ENCODE assay signal across 10 cellular contexts in genomic region chr17:67477687-67478086, GRCh38.
DNase-seq lines count a peak whose midpoint lies in the region; FAIRE-seq and TF ChIP-seq lines count a peak whose summit lies in the region.
"Had no signal": no experiment of that assay in that cellular context is flagged by ENCODE, and none has a peak within 500 bp of the region (broad histone marks: within the 10 kb centered on the region; RNA-seq: fewer than 3 reads in every experiment).

No MANE protein-coding gene starts in this region.

- peaks cover 0 to 66% (median 29%) of the 10 kb centered on the region in 3 donors for H3K4me1 ChIP-seq in esophagus squamous epithelium

- WGBS in esophagus squamous epithelium, 2 donors = 83 to 100% methylated on average over 1 to 3 of the region's 4 CpGs

- H3K27ac ChIP-seq in esophagus squamous epithelium = peak overlapping the region; percentile 8 to 57 (median 43)

- H3K36me3 ChIP-seq in esophagus squamous epithelium = no peaks in the 10 kb centered on the region

- no peaks in the 10 kb centered on the region for H3K9me3 ChIP-seq in esophagus squamous epithelium

- DNase-seq in HT1080 (ENCODE audit: low read depth) = peak; percentile 78
- DNase-seq in activated CD8-positive, alpha-beta memory T cell treated with anti-CD3 and anti-CD28 coated beads, Interleukin-2, amount 50 U/mL, for 1 hour (ENCODE audit: extremely low read depth) = peak; percentile 42
- no peak for DNase-seq in esophagus squamous epithelium (lab: John Stamatoyannopoulos, UW)
- peak; percentile 31 to 56 (median 55) for DNase-seq in stimulated activated CD4-positive, alpha-beta T cell treated with anti-CD3 and anti-CD28 coated beads, TNF-alpha, amount 100 ng/mL, for 48 hours (ENCODE audit: low read depth in 3 of 3)
- DNase-seq in SKM-1 treated with dmso at 0.1 percent for 144 hours (lab: John Stamatoyannopoulos, UW; ENCODE audit: unreplicated experiment) = no peak
- DNase-seq in COR-L47 (lab: John Stamatoyannopoulos, UW) = no peak
- no peak for DNase-seq in cerebellar cortex (ENCODE audit: low spot score)
- no peak for DNase-seq in urothelium cell line (ENCODE audit: low spot score)
- DNase-seq: cortex of kidney, NCI-H1436 had no signal

- TF ChIP-seq CTCF in esophagus squamous epithelium (IDR thresholded peaks at IDR 0.05) = no peak

- TF ChIP-seq POLR2A in esophagus squamous epithelium (IDR thresholded peaks at IDR 0.05) = no peak

- intact Hi-C loops in esophagus squamous epithelium (cut with DNase I) = no loop called here

- FAIRE-seq in urothelium cell line (lab: Jason Lieb, UNC) = no peak

- H3K4me3 ChIP-seq in esophagus squamous epithelium = no peak overlapping the region

- H3K27me3 ChIP-seq in esophagus squamous epithelium = no peaks in the 10 kb centered on the region

Comparison
In these comparisons a context has a peak if more than half of its experiments do, and no peak if none do; other contexts are left out.
1. DNase-seq: peak in HT1080 (single experiment), activated CD8-positive, alpha-beta memory T cell treated with anti-CD3 and anti-CD28 coated beads, Interleukin-2, amount 50 U/mL, for 1 hour (single experiment) and stimulated activated CD4-positive, alpha-beta T cell treated with anti-CD3 and anti-CD28 coated beads, TNF-alpha, amount 100 ng/mL, for 48 hours (3 of 3); none in esophagus squamous epithelium (single experiment), SKM-1 treated with dmso at 0.1 percent for 144 hours (single experiment), COR-L47 (single experiment), cerebellar cortex (single experiment) and urothelium cell line (single experiment).